Comparison of ENCODE assay signal across 14 cellular contexts in genomic region chr2:177030391-177031000, GRCh38.
DNase-seq lines count a peak whose midpoint lies in the region; ATAC-seq and TF ChIP-seq lines count a peak whose summit lies in the region.
"Had no signal": no experiment of that assay in that cellular context is flagged by ENCODE, and none has a peak within 500 bp of the region (broad histone marks: within the 10 kb centered on the region; RNA-seq: fewer than 3 reads in every experiment).

No MANE protein-coding gene starts in this region.

- no peak for TF ChIP-seq POLR2A in GM18505 (IDR thresholded peaks at IDR 0.05; ENCODE audit: borderline replicate concordance, extremely low read depth, insufficient read depth, insufficient read length)
- TF ChIP-seq POLR2A in upper lobe of left lung (IDR thresholded peaks at IDR 0.05) = no peak

- CTCF ChIA-PET in activated naive CD4-positive, alpha-beta T cell treated with anti-CD3 and anti-CD28 coated beads, Interleukin-2, amount 10 ng/mL, durations not matched to agents 7 days and 5 days (lab: Charles Lee) = interaction anchor here (0.5 kb wide), 1 partner anchor 18 kb away, joined by 3 read pairs; no protein-coding TSS in a partner anchor

- H3K4me3 ChIP-seq in SJCRH30 (no peak overlapping the region), upper lobe of left lung (no peak overlapping the region)

- DNase-seq in Ammon's horn (ENCODE audit: low spot score) (peak; percentile 87), NCI-H1105 (lab: John Stamatoyannopoulos, UW) (peak; percentile 38), medulla oblongata (ENCODE audit: extremely low spot score) (peak; percentile 70), SJCRH30 (no peak), upper lobe of left lung (no peak)
- no peak for DNase-seq in activated naive CD4-positive, alpha-beta T cell treated with anti-CD3 and anti-CD28 coated beads, Interleukin-2, amount 10 ng/mL, durations not matched to agents 7 days and 5 days
- DNase-seq: activated CD4-positive, alpha-beta T cell treated with anti-CD3 and anti-CD28 coated beads for 4 hours; activated naive CD4-positive, alpha-beta T cell treated with anti-CD3 and anti-CD28 coated beads, Interleukin-2, amount 50 U/mL, for 16 hours; effector CD4-positive, alpha-beta T cell; Kasumi-1; left ventricle myocardium superior; SIG-M5 had no signal

- WGBS in upper lobe of left lung, 2 donors = 81 to 86% methylated on average over 8 of the region's 8 CpGs

- H3K27ac Mint-ChIP-seq in activated naive CD4-positive, alpha-beta T cell treated with anti-CD3 and anti-CD28 coated beads, Interleukin-2, amount 10 ng/mL, durations not matched to agents 7 days and 5 days = no peak overlapping the region

- H3K9me3 ChIP-seq in SJCRH30 (replicated peaks) = no peaks in the 10 kb centered on the region
- no peaks in the 10 kb centered on the region for H3K9me3 ChIP-seq in upper lobe of left lung

- ATAC-seq in SK-N-SH treated with all-trans-retinoic acid at 6 μM for 48 hours (peak; percentile 58), GM18505 (IDR thresholded peaks at IDR 0.05; ENCODE audit: unreplicated experiment) (no peak), upper lobe of left lung (ENCODE audit: low FRiP score in 2 of 2) (no peak)
- ATAC-seq: left ventricle myocardium superior had no signal

- H3K9me3 Mint-ChIP-seq in activated naive CD4-positive, alpha-beta T cell treated with anti-CD3 and anti-CD28 coated beads, Interleukin-2, amount 10 ng/mL, durations not matched to agents 7 days and 5 days = no peaks in the 10 kb centered on the region

- H3K27me3 Mint-ChIP-seq in activated naive CD4-positive, alpha-beta T cell treated with anti-CD3 and anti-CD28 coated beads, Interleukin-2, amount 10 ng/mL, durations not matched to agents 7 days and 5 days = peaks cover 12% of the 10 kb centered on the region

- H3K27me3 ChIP-seq in SJCRH30 (peaks cover 7% of the 10 kb centered on the region; the same call in 1 of the 2 replicates), upper lobe of left lung (no peaks in the 10 kb centered on the region)

- H3K36me3 Mint-ChIP-seq in activated naive CD4-positive, alpha-beta T cell treated with anti-CD3 and anti-CD28 coated beads, Interleukin-2, amount 10 ng/mL, durations not matched to agents 7 days and 5 days = no peaks in the 10 kb centered on the region

- no peak for TF ChIP-seq CTCF in upper lobe of left lung (IDR thresholded peaks at IDR 0.05)

- no peak for TF ChIP-seq EP300 in upper lobe of left lung (IDR thresholded peaks at IDR 0.05)

- no peaks in the 10 kb centered on the region for H3K4me1 Mint-ChIP-seq in activated naive CD4-positive, alpha-beta T cell treated with anti-CD3 and anti-CD28 coated beads, Interleukin-2, amount 10 ng/mL, durations not matched to agents 7 days and 5 days

- H3K4me3 Mint-ChIP-seq in activated naive CD4-positive, alpha-beta T cell treated with anti-CD3 and anti-CD28 coated beads, Interleukin-2, amount 10 ng/mL, durations not matched to agents 7 days and 5 days = no peak overlapping the region

- H3K4me1 ChIP-seq in SJCRH30 = no peaks in the 10 kb centered on the region
- no peaks in the 10 kb centered on the region for H3K4me1 ChIP-seq in upper lobe of left lung

- no peak overlapping the region for H3K27ac ChIP-seq in SJCRH30
- no peak overlapping the region for H3K27ac ChIP-seq in upper lobe of left lung

- H3K36me3 ChIP-seq in SJCRH30 (no peaks in the 10 kb centered on the region), upper lobe of left lung (no peaks in the 10 kb centered on the region)

TF ChIP-seq in SK-N-SH treated with all-trans-retinoic acid at 6 μM for 48 hours, 23 proteins besides CTCF, POLR2A, EP300 and RAD21:
- no peak for TF ChIP-seq TOX (CRISPR knock-in tag; IDR thresholded peaks at IDR 0.05; ENCODE audit: borderline replicate concordance)
- TF ChIP-seq TCF4 (CRISPR knock-in tag; IDR thresholded peaks at IDR 0.05; ENCODE audit: borderline replicate concordance) = peak; percentile 51; the same call in 1 of the 2 replicates
- TF ChIP-seq PATZ1 (CRISPR knock-in tag; IDR thresholded peaks at IDR 0.05; ENCODE audit: borderline replicate concordance) = no peak
- no peak for TF ChIP-seq ARNTL (CRISPR knock-in tag; IDR thresholded peaks at IDR 0.05; ENCODE audit: borderline replicate concordance, low read depth)
- TF ChIP-seq POU6F1 (CRISPR knock-in tag; IDR thresholded peaks at IDR 0.05; ENCODE audit: borderline replicate concordance, low read depth) = no peak
- TF ChIP-seq ISL1 (CRISPR knock-in tag; IDR thresholded peaks at IDR 0.05) = no peak
- TF ChIP-seq TSHZ2 (CRISPR knock-in tag; IDR thresholded peaks at IDR 0.05) = 0 out of 2 replicates have a peak, but pooled peaks have one; percentile 20
TF ChIP-seq in SK-N-SH treated with all-trans-retinoic acid at 6 μM for 48 hours: peak in this region for 2.

Comparison
In these comparisons a context has a peak if more than half of its experiments do, and no peak if none do; other contexts are left out.
1. DNase-seq: peak in Ammon's horn (single experiment), NCI-H1105 (single experiment) and medulla oblongata (single experiment); none in SJCRH30 (0 of 2), activated naive CD4-positive, alpha-beta T cell treated with anti-CD3 and anti-CD28 coated beads, Interleukin-2, amount 10 ng/mL, durations not matched to agents 7 days and 5 days (single experiment) and upper lobe of left lung (0 of 2).